Comparison of ENCODE assay signal across 16 cellular contexts in genomic region chr5:173093597-173093996, GRCh38. TPM values are rescaled to one million over a fixed set of nuclear protein-coding genes. Genes with fewer than 3 reads are reported as not detected.
DNase-seq lines count a peak whose midpoint lies in the region; ATAC-seq, FAIRE-seq and TF ChIP-seq lines count a peak whose summit lies in the region.
"Had no signal": no experiment of that assay in that cellular context is flagged by ENCODE, and none has a peak within 500 bp of the region (broad histone marks: within the 10 kb centered on the region; RNA-seq: fewer than 3 reads in every experiment).

No MANE protein-coding gene starts in this region.

- H3K4me3 Mint-ChIP-seq in chondrocyte (ENCODE audit: unreplicated experiment), result no peak overlapping the region

- DNase-seq in heart left ventricle (no peak), cardiac septum (ENCODE audit: low spot score) (no peak), chondrocyte (ENCODE audit: low spot score) (no peak), mucosa of descending colon (peak in 2 of 3 donors; percentile 17 to 39), NCI-H1694 treated with DMSO at 0.1 percent for 48 hours (lab: John Stamatoyannopoulos, UW) (no peak), RCC 7860 (ENCODE audit: low spot score) (no peak), MV-4-11 (lab: John Stamatoyannopoulos, UW) (no peak)
- DNase-seq: activated CD4-positive, alpha-beta T cell treated with anti-CD3 and anti-CD28 coated beads, Interleukin-2, amount 50 U/mL, for 1 hour; activated effector memory CD4-positive, alpha-beta T cell treated with anti-CD3 and anti-CD28 coated beads, Interleukin-2, amount 50 U/mL, for 16 hours; AML-193; hippocampal formation; NCI-H1436 treated with DMSO at 0.1 percent for 48 hours; NCI-H526 had no signal

- H3K27ac ChIP-seq in heart left ventricle, result peak overlapping the region in 8 of 12 donors; percentile 12 to 58 (median 23)
- H3K27ac ChIP-seq: cardiac muscle cell had no signal

- no peaks in the 10 kb centered on the region for H3K27me3 ChIP-seq in heart left ventricle
- H3K27me3 ChIP-seq: cardiac muscle cell, Peyer's patch had no signal

- H3K4me3 ChIP-seq in heart left ventricle (no peak overlapping the region), mucosa of descending colon (no peak overlapping the region)
- H3K4me3 ChIP-seq: cardiac muscle cell, Peyer's patch had no signal

- H3K36me3 Mint-ChIP-seq in chondrocyte (ENCODE audit: low read depth), result peaks cover 9% of the 10 kb centered on the region

- H3K4me1 ChIP-seq in heart left ventricle (peaks cover 0 to 47% (median 28%) of the 10 kb centered on the region in 12 donors), mucosa of descending colon (ENCODE audit: low read depth) (peaks cover 8% of the 10 kb centered on the region)

- H3K27me3 Mint-ChIP-seq in chondrocyte (ENCODE audit: low read depth), result no peaks in the 10 kb centered on the region

- TF ChIP-seq CTCF in heart left ventricle (IDR thresholded peaks at IDR 0.05) (no peak), chondrocyte (IDR thresholded peaks at IDR 0.05) (no peak), mucosa of descending colon (IDR thresholded peaks at IDR 0.05) (no peak)

- no peak for FAIRE-seq in RCC 7860 (lab: Jason Lieb, UNC)

- intact Hi-C loops in heart left ventricle (cut with DNase I) (no loop called here), cardiac septum (cut with DNase I) (no loop called here), mucosa of descending colon (cut with DNase I, micrococcal nuclease) (no loop called here)

- H3K27ac Mint-ChIP-seq in chondrocyte (ENCODE audit: unreplicated experiment), result peak overlapping the region; percentile 66

- 72 to 90% (median 84%) methylated on average over 3 of the region's 3 CpGs for WGBS in heart left ventricle, 4 donors

- TF ChIP-seq POLR2A in heart left ventricle (IDR thresholded peaks at IDR 0.05), result no peak

- H3K36me3 ChIP-seq in heart left ventricle, result peaks cover 0 to 36% (median 32%) of the 10 kb centered on the region in 9 donors
- no peaks in the 10 kb centered on the region for H3K36me3 ChIP-seq in mucosa of descending colon (ENCODE audit: low read depth)

- peaks cover 20% of the 10 kb centered on the region for H3K4me1 Mint-ChIP-seq in chondrocyte (ENCODE audit: low read depth)

- H3K9me3 ChIP-seq in heart left ventricle (no peaks in the 10 kb centered on the region), mucosa of descending colon (no peaks in the 10 kb centered on the region)
- H3K9me3 ChIP-seq: Peyer's patch had no signal

- H3K9me3 Mint-ChIP-seq in chondrocyte (ENCODE audit: low read depth), result no peaks in the 10 kb centered on the region

- peak in 3 of 4 donors; percentile 15 to 51 (median 20) for ATAC-seq in heart left ventricle
- peak; percentile 84 for ATAC-seq in mucosa of descending colon
- no peak for ATAC-seq in HG03159 (IDR thresholded peaks at IDR 0.05; ENCODE audit: unreplicated experiment)

RNA-seq across cellular contexts. Expression of gene CREBRF, which starts 37.4 kb away (rescaled TPM):
- total RNA-seq in heart left ventricle (10 to 100 TPM; 13.5 to 47.7 (median 24.0) TPM), cardiac septum (20.2 TPM), chondrocyte (13.2 to 14.9 TPM (median 14.7 TPM) in 3 replicates), mucosa of descending colon (10 to 100 TPM; 16.2 to 59.3 (median 27.0) TPM)
- polyA plus RNA-seq in heart left ventricle, result 1 to 10 TPM; 2.7 to 7.0 TPM

RNA-seq across cellular contexts. Expression of gene BNIP1, which starts 50.7 kb away (rescaled TPM):
- total RNA-seq in heart left ventricle, result 10 to 100 TPM in 3 of 9 donors, 1 to 10 TPM in 6; 8.0 to 11.7 (median 8.9) TPM
- polyA plus RNA-seq in heart left ventricle, result 10 to 100 TPM; 11.6 to 18.3 TPM
- 11.1 TPM for total RNA-seq in cardiac septum
- total RNA-seq in chondrocyte, result 9.4 to 11.2 TPM (median 9.5 TPM) in 3 replicates
- total RNA-seq in mucosa of descending colon, result 10 to 100 TPM; 10.9 to 12.4 (median 11.4) TPM

Comparison
In these comparisons a context has a peak if more than half of its experiments do, and no peak if none do; other contexts are left out.
1. DNase-seq: peak in mucosa of descending colon (2 of 3); none in heart left ventricle (0 of 5), cardiac septum (single experiment), chondrocyte (single experiment), NCI-H1694 treated with DMSO at 0.1 percent for 48 hours (single experiment), RCC 7860 (single experiment) and MV-4-11 (single experiment).